ENCODE assay signal across 8 cellular contexts in genomic region chr22:44667829-44668189, GRCh38. TPM values are rescaled to one million over a fixed set of nuclear protein-coding genes. Genes with fewer than 3 reads are reported as not detected.
DNase-seq lines count a peak whose midpoint lies in the region; ATAC-seq lines count a peak whose summit lies in the region.

No MANE protein-coding gene starts in this region.

- in situ Hi-C loops in GM23248 (cut with MboI): no loop called here

- H3K79me2 ChIP-seq in GM23248 (ENCODE audit: insufficient read depth): no peaks in the 10 kb centered on the region

- no peaks in the 10 kb centered on the region for H3K36me3 Mint-ChIP-seq in activated T-cell treated with anti-CD3 and anti-CD28 coated beads, Interleukin-2, amount 50 U/mL, for 24 hours (ENCODE audit: low read depth)

- no peaks in the 10 kb centered on the region for H3K9me3 ChIP-seq in GM23248 (ENCODE audit: low read depth)
- H3K9me3 ChIP-seq in right cardiac atrium (ENCODE audit: control insufficient read depth, low read length): no peaks in the 10 kb centered on the region

- H3K9ac ChIP-seq in GM23248: peak overlapping the region; percentile 96

- intact Hi-C loops in right cardiac atrium (cut with DNase I): no loop called here

- peak overlapping the region; percentile 96 for H2AFZ ChIP-seq in GM23248

- H3K27ac Mint-ChIP-seq in activated T-cell treated with anti-CD3 and anti-CD28 coated beads, Interleukin-2, amount 50 U/mL, for 24 hours: peak overlapping the region; percentile 73

- no peaks in the 10 kb centered on the region for H3K36me3 ChIP-seq in GM23248 (ENCODE audit: low read depth)

- peak overlapping the region; percentile 89 for H3K4me2 ChIP-seq in GM23248 (ENCODE audit: unreplicated experiment)

- peaks cover 5% of the 10 kb centered on the region; the same call in 1 of the 2 replicates for H3F3A ChIP-seq in GM23248 (ENCODE audit: insufficient read depth)

- H3K9me3 Mint-ChIP-seq in activated T-cell treated with anti-CD3 and anti-CD28 coated beads, Interleukin-2, amount 50 U/mL, for 24 hours: no peaks in the 10 kb centered on the region

- peak in 1 of 2 donors; percentile 2 for ATAC-seq in right cardiac atrium
- ATAC-seq in HG02870 (IDR thresholded peaks at IDR 0.05; ENCODE audit: unreplicated experiment): no peak
- no peak for ATAC-seq in HG03521 (IDR thresholded peaks at IDR 0.05; ENCODE audit: unreplicated experiment)
- ATAC-seq in HG02678 (IDR thresholded peaks at IDR 0.05; ENCODE audit: unreplicated experiment): no peak

- peak; percentile 49 for DNase-seq in GM23248
- DNase-seq in activated T-cell treated with anti-CD3 and anti-CD28 coated beads, Interleukin-2, amount 50 U/mL, for 24 hours: peak; percentile 59
- peak in 2 of 3 donors; percentile 15 to 54 for DNase-seq in right cardiac atrium
- DNase-seq in stimulated activated CD4-positive, alpha-beta T cell treated with anti-CD3 and anti-CD28 coated beads, Interleukin-1b, Interleukin-23, amount 100 ng/mL, for 48 hours: peak; percentile 42
- DNase-seq in HUDEP-2 (lab: John Stamatoyannopoulos, UW; ENCODE audit: unreplicated experiment in 76 of 76): no peak

- peak overlapping the region; percentile 68 for H3K4me3 Mint-ChIP-seq in activated T-cell treated with anti-CD3 and anti-CD28 coated beads, Interleukin-2, amount 50 U/mL, for 24 hours

- peaks cover 61% of the 10 kb centered on the region for H3K4me1 Mint-ChIP-seq in activated T-cell treated with anti-CD3 and anti-CD28 coated beads, Interleukin-2, amount 50 U/mL, for 24 hours (ENCODE audit: low read depth)

- WGBS in GM23248 (ENCODE audit: low coverage in 1 of 2, low lambda C conversion rate in 2 of 2, missing lambda C conversion rate in 2 of 2), 2 experiments: 20 to 25% methylated on average over 7 to 8 of the region's 8 CpGs
- 36% methylated on average over 8 of the region's 8 CpGs for WGBS in right cardiac atrium

- no peaks in the 10 kb centered on the region for H4K20me1 ChIP-seq in GM23248 (ENCODE audit: insufficient read depth)

- H3K27me3 ChIP-seq in GM23248 (replicated peaks; ENCODE audit: insufficient read depth) (no peaks in the 10 kb centered on the region), right cardiac atrium (ENCODE audit: control insufficient read depth, insufficient read depth) (no peaks in the 10 kb centered on the region)

- peak overlapping the region; percentile 88 for H3K4me3 ChIP-seq in GM23248
- peak overlapping the region; percentile 95 for H3K4me3 ChIP-seq in right cardiac atrium (ENCODE audit: low read length)

- H3K27me3 Mint-ChIP-seq in activated T-cell treated with anti-CD3 and anti-CD28 coated beads, Interleukin-2, amount 50 U/mL, for 24 hours: no peaks in the 10 kb centered on the region

- H3K4me1 ChIP-seq in GM23248 (ENCODE audit: insufficient read depth): peaks cover 6% of the 10 kb centered on the region; the same call in 1 of the 2 replicates
- peaks cover 7% of the 10 kb centered on the region for H3K4me1 ChIP-seq in right cardiac atrium (ENCODE audit: control insufficient read depth, insufficient read depth, low read length)

- H3K27ac ChIP-seq in GM23248: peak overlapping the region; percentile 55
- peak overlapping the region; percentile 2 for H3K27ac ChIP-seq in right cardiac atrium (ENCODE audit: low read length)

- H3K9me2 ChIP-seq in GM23248 (ENCODE audit: insufficient read depth): no peaks in the 10 kb centered on the region

RNA-seq across cellular contexts. Expression of gene PRR5, which starts 34.2 kb away (rescaled TPM):
- 20.0 and 24.0 TPM in 2 replicates for total RNA-seq in GM23248 (2014; rRNA removed; shearing (Covaris generic))
- polyA plus RNA-seq in GM23248 (2016; fragmentation: Nextera tagmentation; extraction: Ambion mirVana): 18.2 and 18.9 TPM in 2 replicates
- total RNA-seq in right cardiac atrium: 10 to 100 TPM in 1 of 4 donors, 1 to 10 TPM in 3; 6.9 to 10.9 (median 9.5) TPM
- 6.1 TPM for polyA plus RNA-seq in right cardiac atrium

Comparison
In these comparisons a context has a peak if more than half of its experiments do, and no peak if none do; other contexts are left out.
1. DNase-seq: peak in GM23248 (single experiment), activated T-cell treated with anti-CD3 and anti-CD28 coated beads, Interleukin-2, amount 50 U/mL, for 24 hours (single experiment), right cardiac atrium (2 of 3) and stimulated activated CD4-positive, alpha-beta T cell treated with anti-CD3 and anti-CD28 coated beads, Interleukin-1b, Interleukin-23, amount 100 ng/mL, for 48 hours (single experiment); none in HUDEP-2 (0 of 76).